Comparison of ENCODE assay signal across 1 cellular context in the genomic region with DNA sequence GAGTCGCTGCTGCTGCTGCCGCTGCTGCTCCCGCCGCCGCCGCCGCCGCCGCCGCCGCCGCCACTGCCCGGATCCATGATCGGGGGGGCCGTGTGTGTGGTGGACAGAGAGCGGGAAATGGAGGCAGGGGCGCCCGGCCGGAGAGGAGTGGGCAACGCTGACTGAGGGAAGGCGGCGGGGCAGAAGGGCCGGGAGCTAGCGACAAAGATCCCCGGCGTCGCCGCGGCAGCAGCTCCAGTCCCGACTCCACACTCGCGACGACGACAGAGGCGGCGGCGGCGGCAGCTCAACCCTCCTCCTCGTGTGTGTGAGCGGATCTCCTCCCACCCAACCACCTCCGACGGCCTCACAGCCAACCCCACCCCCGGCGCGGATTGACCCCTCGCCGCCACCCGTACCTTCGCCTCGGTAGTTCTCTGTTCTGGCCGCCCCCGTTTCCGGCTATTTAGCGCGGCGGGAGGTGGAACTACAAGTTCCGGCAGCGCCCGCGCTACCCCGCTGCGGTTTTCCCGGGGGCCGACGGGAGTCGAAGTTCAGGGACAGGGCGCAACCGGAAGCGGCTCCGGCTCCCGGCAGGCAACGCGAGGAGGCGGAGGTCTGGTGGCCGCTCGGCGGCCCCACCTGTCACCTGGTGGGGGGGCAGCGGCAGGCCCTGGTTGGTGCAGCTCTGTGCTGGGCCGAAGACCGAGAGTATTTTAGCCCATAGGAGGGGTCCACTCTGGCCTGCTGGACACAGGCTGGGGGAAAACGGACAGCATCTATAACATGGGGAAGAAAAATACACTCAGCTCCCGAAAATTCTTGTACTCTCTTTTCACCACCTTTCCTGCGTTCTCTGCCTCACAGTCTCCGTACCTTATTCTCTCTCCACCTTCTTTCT.
TF ChIP-seq lines count a peak whose summit lies in the region.

A gene (minus strand): TSS at position 313 of the 880 bp plus-strand sequence. CDS start 236 bp downstream, at position 77.

TF ChIP-seq in GM12878, 131 proteins besides CTCF, POLR2A, EP300 and RAD21 (continued from another document and continues in another):
- TF ChIP-seq, protein P1, sequence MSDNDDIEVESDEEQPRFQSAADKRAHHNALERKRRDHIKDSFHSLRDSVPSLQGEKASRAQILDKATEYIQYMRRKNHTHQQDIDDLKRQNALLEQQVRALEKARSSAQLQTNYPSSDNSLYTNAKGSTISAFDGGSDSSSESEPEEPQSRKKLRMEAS (IDR thresholded peaks at IDR 0.05; ENCODE audit: low read depth, low read length): peak; percentile 77; the same call in 1 of the 2 replicates
- no peak for TF ChIP-seq JUND (IDR thresholded peaks at IDR 0.05; ENCODE audit: low read depth, low read length)
- no peak for TF ChIP-seq SMC3 (IDR thresholded peaks at IDR 0.05; ENCODE audit: borderline replicate concordance, low read length)
- TF ChIP-seq, protein P2, sequence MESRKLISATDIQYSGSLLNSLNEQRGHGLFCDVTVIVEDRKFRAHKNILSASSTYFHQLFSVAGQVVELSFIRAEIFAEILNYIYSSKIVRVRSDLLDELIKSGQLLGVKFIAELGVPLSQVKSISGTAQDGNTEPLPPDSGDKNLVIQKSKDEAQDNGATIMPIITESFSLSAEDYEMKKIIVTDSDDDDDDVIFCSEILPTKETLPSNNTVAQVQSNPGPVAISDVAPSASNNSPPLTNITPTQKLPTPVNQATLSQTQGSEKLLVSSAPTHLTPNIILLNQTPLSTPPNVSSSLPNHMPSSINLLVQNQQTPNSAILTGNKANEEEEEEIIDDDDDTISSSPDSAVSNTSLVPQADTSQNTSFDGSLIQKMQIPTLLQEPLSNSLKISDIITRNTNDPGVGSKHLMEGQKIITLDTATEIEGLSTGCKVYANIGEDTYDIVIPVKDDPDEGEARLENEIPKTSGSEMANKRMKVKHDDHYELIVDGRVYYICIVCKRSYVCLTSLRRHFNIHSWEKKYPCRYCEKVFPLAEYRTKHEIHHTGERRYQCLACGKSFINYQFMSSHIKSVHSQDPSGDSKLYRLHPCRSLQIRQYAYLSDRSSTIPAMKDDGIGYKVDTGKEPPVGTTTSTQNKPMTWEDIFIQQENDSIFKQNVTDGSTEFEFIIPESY (IDR thresholded peaks at IDR 0.05): 0 out of 2 replicates have a peak, but pooled peaks have one; percentile 56
- TF ChIP-seq, protein P3, sequence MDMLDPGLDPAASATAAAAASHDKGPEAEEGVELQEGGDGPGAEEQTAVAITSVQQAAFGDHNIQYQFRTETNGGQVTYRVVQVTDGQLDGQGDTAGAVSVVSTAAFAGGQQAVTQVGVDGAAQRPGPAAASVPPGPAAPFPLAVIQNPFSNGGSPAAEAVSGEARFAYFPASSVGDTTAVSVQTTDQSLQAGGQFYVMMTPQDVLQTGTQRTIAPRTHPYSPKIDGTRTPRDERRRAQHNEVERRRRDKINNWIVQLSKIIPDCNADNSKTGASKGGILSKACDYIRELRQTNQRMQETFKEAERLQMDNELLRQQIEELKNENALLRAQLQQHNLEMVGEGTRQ (IDR thresholded peaks at IDR 0.05; ENCODE audit: borderline replicate concordance, low read depth, low read length): no peak
- TF ChIP-seq DPF2 (IDR thresholded peaks at IDR 0.05): no peak; the same call in 1 of the 2 replicates
- no peak for TF ChIP-seq TAF1 (IDR thresholded peaks at IDR 0.05; ENCODE audit: borderline replicate concordance, low read depth, low read length)
- 0 out of 2 replicates have a peak, but pooled peaks have one; percentile 65 for TF ChIP-seq MEF2A (IDR thresholded peaks at IDR 0.05; ENCODE audit: insufficient read depth, low read depth, low read length)
- TF ChIP-seq, protein P4, sequence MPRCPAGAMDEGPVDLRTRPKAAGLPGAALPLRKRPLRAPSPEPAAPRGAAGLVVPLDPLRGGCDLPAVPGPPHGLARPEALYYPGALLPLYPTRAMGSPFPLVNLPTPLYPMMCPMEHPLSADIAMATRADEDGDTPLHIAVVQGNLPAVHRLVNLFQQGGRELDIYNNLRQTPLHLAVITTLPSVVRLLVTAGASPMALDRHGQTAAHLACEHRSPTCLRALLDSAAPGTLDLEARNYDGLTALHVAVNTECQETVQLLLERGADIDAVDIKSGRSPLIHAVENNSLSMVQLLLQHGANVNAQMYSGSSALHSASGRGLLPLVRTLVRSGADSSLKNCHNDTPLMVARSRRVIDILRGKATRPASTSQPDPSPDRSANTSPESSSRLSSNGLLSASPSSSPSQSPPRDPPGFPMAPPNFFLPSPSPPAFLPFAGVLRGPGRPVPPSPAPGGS (IDR thresholded peaks at IDR 0.05; ENCODE audit: borderline replicate concordance, insufficient read depth, low read depth, low read length, poor library complexity, severe bottlenecking): no peak
- TF ChIP-seq NRF1 (conservative IDR thresholded peaks at IDR 0.05; ENCODE audit: low read depth, low read length): no peak
- no peak for TF ChIP-seq CBX3 (IDR thresholded peaks at IDR 0.05; ENCODE audit: borderline replicate concordance, low read depth)
- peak; percentile 98 for TF ChIP-seq CREM (IDR thresholded peaks at IDR 0.05; ENCODE audit: low read depth)
- no peak for TF ChIP-seq SUZ12 (IDR thresholded peaks at IDR 0.05; ENCODE audit: unreplicated experiment)
- TF ChIP-seq SUPT20H (IDR thresholded peaks at IDR 0.05; ENCODE audit: borderline replicate concordance, control insufficient read depth, low read depth, low read length): no peak
- TF ChIP-seq CHD2 (IDR thresholded peaks at IDR 0.05; ENCODE audit: borderline replicate concordance, low read depth, low read length): peak; percentile 91
- TF ChIP-seq ZBED1 (IDR thresholded peaks at IDR 0.05; ENCODE audit: borderline replicate concordance): peak; percentile 86; the same call in 1 of the 2 replicates
- TF ChIP-seq IKZF2 (IDR thresholded peaks at IDR 0.05): no peak; a peak in 1 of 4 replicates
- TF ChIP-seq, protein P5, sequence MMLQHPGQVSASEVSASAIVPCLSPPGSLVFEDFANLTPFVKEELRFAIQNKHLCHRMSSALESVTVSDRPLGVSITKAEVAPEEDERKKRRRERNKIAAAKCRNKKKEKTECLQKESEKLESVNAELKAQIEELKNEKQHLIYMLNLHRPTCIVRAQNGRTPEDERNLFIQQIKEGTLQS (IDR thresholded peaks at IDR 0.05; ENCODE audit: borderline replicate concordance, extremely low read depth, low read depth, low read length): peak; percentile 58; the same call in 1 of the 2 replicates
- TF ChIP-seq CHD1 (IDR thresholded peaks at IDR 0.05; ENCODE audit: low read depth, low read length): no peak
- TF ChIP-seq, protein P6, sequence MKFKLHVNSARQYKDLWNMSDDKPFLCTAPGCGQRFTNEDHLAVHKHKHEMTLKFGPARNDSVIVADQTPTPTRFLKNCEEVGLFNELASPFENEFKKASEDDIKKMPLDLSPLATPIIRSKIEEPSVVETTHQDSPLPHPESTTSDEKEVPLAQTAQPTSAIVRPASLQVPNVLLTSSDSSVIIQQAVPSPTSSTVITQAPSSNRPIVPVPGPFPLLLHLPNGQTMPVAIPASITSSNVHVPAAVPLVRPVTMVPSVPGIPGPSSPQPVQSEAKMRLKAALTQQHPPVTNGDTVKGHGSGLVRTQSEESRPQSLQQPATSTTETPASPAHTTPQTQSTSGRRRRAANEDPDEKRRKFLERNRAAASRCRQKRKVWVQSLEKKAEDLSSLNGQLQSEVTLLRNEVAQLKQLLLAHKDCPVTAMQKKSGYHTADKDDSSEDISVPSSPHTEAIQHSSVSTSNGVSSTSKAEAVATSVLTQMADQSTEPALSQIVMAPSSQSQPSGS (IDR thresholded peaks at IDR 0.05; ENCODE audit: low read length): no peak
- no peak for TF ChIP-seq WRNIP1 (IDR thresholded peaks at IDR 0.05; ENCODE audit: borderline replicate concordance, low read depth, low read length)
- TF ChIP-seq BRCA1 (IDR thresholded peaks at IDR 0.05; ENCODE audit: low read depth, low read length): no peak
- peak; percentile 44 to 62; a peak in 2 of 4 replicates for TF ChIP-seq BHLHE40 (IDR thresholded peaks at IDR 0.05; ENCODE audit: borderline replicate concordance in 1 of 2, low read depth in 2 of 2, low read length in 1 of 2)
- TF ChIP-seq NR2C1 (IDR thresholded peaks at IDR 0.05): peak; percentile 92
- TF ChIP-seq, protein P7, sequence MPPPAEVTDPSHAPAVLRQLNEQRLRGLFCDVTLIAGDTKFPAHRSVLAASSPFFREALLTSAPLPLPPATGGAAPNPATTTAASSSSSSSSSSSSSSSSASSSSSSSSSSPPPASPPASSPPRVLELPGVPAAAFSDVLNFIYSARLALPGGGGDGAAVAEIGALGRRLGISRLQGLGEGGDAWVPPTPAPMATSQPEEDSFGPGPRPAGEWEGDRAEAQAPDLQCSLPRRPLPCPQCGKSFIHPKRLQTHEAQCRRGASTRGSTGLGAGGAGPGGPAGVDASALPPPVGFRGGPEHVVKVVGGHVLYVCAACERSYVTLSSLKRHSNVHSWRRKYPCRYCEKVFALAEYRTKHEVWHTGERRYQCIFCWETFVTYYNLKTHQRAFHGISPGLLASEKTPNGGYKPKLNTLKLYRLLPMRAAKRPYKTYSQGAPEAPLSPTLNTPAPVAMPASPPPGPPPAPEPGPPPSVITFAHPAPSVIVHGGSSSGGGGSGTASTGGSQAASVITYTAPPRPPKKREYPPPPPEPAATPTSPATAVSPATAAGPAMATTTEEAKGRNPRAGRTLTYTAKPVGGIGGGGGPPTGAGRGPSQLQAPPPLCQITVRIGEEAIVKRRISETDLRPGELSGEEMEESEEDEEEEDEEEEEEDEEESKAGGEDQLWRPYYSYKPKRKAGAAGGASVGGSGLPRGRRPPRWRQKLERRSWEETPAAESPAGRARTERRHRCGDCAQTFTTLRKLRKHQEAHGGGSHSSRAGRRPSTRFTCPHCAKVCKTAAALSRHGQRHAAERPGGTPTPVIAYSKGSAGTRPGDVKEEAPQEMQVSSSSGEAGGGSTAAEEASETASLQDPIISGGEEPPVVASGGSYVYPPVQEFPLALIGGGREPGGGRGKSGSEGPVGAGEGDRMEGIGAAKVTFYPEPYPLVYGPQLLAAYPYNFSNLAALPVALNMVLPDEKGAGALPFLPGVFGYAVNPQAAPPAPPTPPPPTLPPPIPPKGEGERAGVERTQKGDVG (CRISPR knock-in tag; IDR thresholded peaks at IDR 0.05): no peak
- TF ChIP-seq FOXM1 (IDR thresholded peaks at IDR 0.05; ENCODE audit: low read depth, low read length): no peak
- peak; percentile 88 for TF ChIP-seq GABPA (IDR thresholded peaks at IDR 0.05; ENCODE audit: low read depth)
- peak; percentile 93; the same call in 1 of the 2 replicates for TF ChIP-seq CBX5 (IDR thresholded peaks at IDR 0.05; ENCODE audit: low read depth)
- TF ChIP-seq, protein P8, sequence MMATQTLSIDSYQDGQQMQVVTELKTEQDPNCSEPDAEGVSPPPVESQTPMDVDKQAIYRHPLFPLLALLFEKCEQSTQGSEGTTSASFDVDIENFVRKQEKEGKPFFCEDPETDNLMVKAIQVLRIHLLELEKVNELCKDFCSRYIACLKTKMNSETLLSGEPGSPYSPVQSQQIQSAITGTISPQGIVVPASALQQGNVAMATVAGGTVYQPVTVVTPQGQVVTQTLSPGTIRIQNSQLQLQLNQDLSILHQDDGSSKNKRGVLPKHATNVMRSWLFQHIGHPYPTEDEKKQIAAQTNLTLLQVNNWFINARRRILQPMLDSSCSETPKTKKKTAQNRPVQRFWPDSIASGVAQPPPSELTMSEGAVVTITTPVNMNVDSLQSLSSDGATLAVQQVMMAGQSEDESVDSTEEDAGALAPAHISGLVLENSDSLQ (IDR thresholded peaks at IDR 0.05): peak; percentile 57; the same call in 1 of the 2 replicates
- TF ChIP-seq, protein P9, sequence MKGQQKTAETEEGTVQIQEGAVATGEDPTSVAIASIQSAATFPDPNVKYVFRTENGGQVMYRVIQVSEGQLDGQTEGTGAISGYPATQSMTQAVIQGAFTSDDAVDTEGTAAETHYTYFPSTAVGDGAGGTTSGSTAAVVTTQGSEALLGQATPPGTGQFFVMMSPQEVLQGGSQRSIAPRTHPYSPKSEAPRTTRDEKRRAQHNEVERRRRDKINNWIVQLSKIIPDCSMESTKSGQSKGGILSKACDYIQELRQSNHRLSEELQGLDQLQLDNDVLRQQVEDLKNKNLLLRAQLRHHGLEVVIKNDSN (IDR thresholded peaks at IDR 0.05; ENCODE audit: borderline replicate concordance, extremely low read length, insufficient read depth, low read depth, low read length): no peak
- TF ChIP-seq ASH2L (IDR thresholded peaks at IDR 0.05; ENCODE audit: borderline replicate concordance, low read depth): 0 out of 2 replicates have a peak, but pooled peaks have one; percentile 15
- TF ChIP-seq HDGF (IDR thresholded peaks at IDR 0.05): peak; percentile 87
- peak; percentile 94 for TF ChIP-seq SREBF1 (IDR thresholded peaks at IDR 0.05; ENCODE audit: low read length)
- no peak for TF ChIP-seq RFX5 (IDR thresholded peaks at IDR 0.05; ENCODE audit: low read depth, low read length)
- TF ChIP-seq, protein P10, sequence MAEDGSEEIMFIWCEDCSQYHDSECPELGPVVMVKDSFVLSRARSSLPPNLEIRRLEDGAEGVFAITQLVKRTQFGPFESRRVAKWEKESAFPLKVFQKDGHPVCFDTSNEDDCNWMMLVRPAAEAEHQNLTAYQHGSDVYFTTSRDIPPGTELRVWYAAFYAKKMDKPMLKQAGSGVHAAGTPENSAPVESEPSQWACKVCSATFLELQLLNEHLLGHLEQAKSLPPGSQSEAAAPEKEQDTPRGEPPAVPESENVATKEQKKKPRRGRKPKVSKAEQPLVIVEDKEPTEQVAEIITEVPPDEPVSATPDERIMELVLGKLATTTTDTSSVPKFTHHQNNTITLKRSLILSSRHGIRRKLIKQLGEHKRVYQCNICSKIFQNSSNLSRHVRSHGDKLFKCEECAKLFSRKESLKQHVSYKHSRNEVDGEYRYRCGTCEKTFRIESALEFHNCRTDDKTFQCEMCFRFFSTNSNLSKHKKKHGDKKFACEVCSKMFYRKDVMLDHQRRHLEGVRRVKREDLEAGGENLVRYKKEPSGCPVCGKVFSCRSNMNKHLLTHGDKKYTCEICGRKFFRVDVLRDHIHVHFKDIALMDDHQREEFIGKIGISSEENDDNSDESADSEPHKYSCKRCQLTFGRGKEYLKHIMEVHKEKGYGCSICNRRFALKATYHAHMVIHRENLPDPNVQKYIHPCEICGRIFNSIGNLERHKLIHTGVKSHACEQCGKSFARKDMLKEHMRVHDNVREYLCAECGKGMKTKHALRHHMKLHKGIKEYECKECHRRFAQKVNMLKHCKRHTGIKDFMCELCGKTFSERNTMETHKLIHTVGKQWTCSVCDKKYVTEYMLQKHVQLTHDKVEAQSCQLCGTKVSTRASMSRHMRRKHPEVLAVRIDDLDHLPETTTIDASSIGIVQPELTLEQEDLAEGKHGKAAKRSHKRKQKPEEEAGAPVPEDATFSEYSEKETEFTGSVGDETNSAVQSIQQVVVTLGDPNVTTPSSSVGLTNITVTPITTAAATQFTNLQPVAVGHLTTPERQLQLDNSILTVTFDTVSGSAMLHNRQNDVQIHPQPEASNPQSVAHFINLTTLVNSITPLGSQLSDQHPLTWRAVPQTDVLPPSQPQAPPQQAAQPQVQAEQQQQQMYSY (CRISPR knock-in tag; IDR thresholded peaks at IDR 0.05): no peak
- no peak for TF ChIP-seq SMAD1 (IDR thresholded peaks at IDR 0.05; ENCODE audit: low read depth, partially characterized antibody)
- TF ChIP-seq, protein P11, sequence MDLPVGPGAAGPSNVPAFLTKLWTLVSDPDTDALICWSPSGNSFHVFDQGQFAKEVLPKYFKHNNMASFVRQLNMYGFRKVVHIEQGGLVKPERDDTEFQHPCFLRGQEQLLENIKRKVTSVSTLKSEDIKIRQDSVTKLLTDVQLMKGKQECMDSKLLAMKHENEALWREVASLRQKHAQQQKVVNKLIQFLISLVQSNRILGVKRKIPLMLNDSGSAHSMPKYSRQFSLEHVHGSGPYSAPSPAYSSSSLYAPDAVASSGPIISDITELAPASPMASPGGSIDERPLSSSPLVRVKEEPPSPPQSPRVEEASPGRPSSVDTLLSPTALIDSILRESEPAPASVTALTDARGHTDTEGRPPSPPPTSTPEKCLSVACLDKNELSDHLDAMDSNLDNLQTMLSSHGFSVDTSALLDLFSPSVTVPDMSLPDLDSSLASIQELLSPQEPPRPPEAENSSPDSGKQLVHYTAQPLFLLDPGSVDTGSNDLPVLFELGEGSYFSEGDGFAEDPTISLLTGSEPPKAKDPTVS (IDR thresholded peaks at IDR 0.05; ENCODE audit: low read depth, low read length): no peak
